Comparison of ENCODE assay signal across 11 cellular contexts in the genomic region with DNA sequence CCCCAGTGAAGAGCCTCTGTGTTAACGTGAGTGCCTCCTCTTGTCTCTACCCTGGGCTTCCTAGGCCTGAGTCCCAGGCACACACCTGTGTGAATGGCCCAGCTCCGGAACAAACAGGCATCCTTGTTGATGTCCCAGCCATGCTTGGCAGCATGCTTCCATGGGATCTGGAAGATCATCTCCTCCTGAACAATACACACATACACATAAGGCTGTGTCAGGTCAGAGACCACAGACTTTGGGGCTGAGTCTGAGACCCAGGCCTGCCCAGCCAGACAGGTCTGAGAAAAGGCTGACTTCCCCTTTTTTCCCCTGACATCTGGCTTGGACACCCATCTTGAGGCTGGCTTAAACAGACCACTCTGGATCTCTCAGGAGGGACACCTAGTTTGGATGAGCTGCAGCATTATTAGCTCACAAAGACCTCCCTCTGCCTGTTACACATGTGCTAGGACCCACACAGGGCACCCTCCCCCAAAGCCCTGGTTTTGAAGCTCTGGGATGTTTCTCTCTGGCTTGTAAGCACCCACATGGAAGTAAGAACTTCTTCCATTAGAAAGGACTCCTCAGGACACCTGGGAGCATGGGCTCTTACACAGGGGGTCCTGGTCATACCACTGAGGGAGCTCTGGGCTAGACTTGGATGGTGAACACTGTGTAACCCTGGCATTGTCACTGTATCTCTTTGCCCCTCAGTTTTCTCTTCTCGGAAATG. TPM values are rescaled to one million over a fixed set of nuclear protein-coding genes. Genes with fewer than 3 reads are reported as not detected.
DNase-seq lines count a peak whose midpoint lies in the region; ATAC-seq and TF ChIP-seq lines count a peak whose summit lies in the region.
"Had no signal": no experiment of that assay in that cellular context is flagged by ENCODE, and none has a peak within 500 bp of the region (broad histone marks: within the 10 kb centered on the region; RNA-seq: fewer than 3 reads in every experiment).

No MANE protein-coding gene starts in this region.

- H3K79me2 ChIP-seq in PC-9 (ENCODE audit: low read depth): peaks cover 25% of the 10 kb centered on the region

- H3F3A ChIP-seq in PC-9 (ENCODE audit: insufficient read depth, low read depth): peaks cover 6% of the 10 kb centered on the region; the same call in 1 of the 2 replicates

- POLR2A ChIA-PET in PC-9 (lab: Charles Lee; ENCODE audit: unreplicated experiment): no interaction called here

- peaks cover 65% of the 10 kb centered on the region for H3K4me1 Mint-ChIP-seq in central memory CD8-positive, alpha-beta T cell

- H3K4me3 Mint-ChIP-seq in central memory CD8-positive, alpha-beta T cell: peak overlapping the region; percentile 97

- CTCF ChIA-PET in PC-9 (lab: Charles Lee): no interaction called here

- H2AFZ ChIP-seq in PC-9: no peak overlapping the region

- H3K9me3 ChIP-seq in PC-9 (ENCODE audit: insufficient read depth, low read depth): no peaks in the 10 kb centered on the region

- no peaks in the 10 kb centered on the region for H3K9me2 ChIP-seq in PC-9 (ENCODE audit: insufficient read depth)

- H3K4me1 ChIP-seq in PC-9 (replicated peaks; ENCODE audit: insufficient read depth) (peaks cover 23% of the 10 kb centered on the region), rectal smooth muscle tissue (ENCODE audit: control insufficient read depth, insufficient read depth, low read length) (peaks cover 20% of the 10 kb centered on the region)

- H3K36me3 ChIP-seq in PC-9 (ENCODE audit: low read depth): no peaks in the 10 kb centered on the region; the same call in 1 of the 2 replicates
- H3K36me3 ChIP-seq in rectal smooth muscle tissue (ENCODE audit: control insufficient read depth, insufficient read depth, low read length): peaks cover 48% of the 10 kb centered on the region

- H3K27me3 Mint-ChIP-seq in central memory CD8-positive, alpha-beta T cell: no peaks in the 10 kb centered on the region

- H3K27ac ChIP-seq in PC-9: no peak overlapping the region
- H3K27ac ChIP-seq in rectal smooth muscle tissue (ENCODE audit: low read depth, low read length): no peak overlapping the region

- peak overlapping the region; percentile 96 for H3K27ac Mint-ChIP-seq in central memory CD8-positive, alpha-beta T cell (ENCODE audit: low read depth)
- H3K27ac Mint-ChIP-seq: mesothelial cell of epicardium had no signal

- H3K9me3 Mint-ChIP-seq in central memory CD8-positive, alpha-beta T cell: no peaks in the 10 kb centered on the region
- H3K9me3 Mint-ChIP-seq: mesothelial cell of epicardium had no signal

- peaks cover 82% of the 10 kb centered on the region for H3K36me3 Mint-ChIP-seq in central memory CD8-positive, alpha-beta T cell (ENCODE audit: insufficient read depth)

- DNase-seq in GM12865 (ENCODE audit: low read depth) (peak; percentile 48), PC-9 (no peak), NCI-H69 (lab: John Stamatoyannopoulos, UW) (no peak), hypothalamus (lab: John Stamatoyannopoulos, UW) (no peak), NCI-H2196 treated with DMSO at 0.1 percent for 48 hours (lab: John Stamatoyannopoulos, UW; ENCODE audit: unreplicated experiment) (no peak), cortex of kidney (lab: John Stamatoyannopoulos, UW) (no peak)
- DNase-seq in central memory CD8-positive, alpha-beta T cell (ENCODE audit: low spot score in 2 of 2): peak; percentile 9 to 23
- DNase-seq: cerebellar nuclear complex, SHP77 treated with DMSO at 0.1 percent for 48 hours had no signal

- H3K4me2 ChIP-seq in PC-9: peak overlapping the region; percentile 88

- intact Hi-C loops in PC-9 (cut with micrococcal nuclease; ENCODE audit: unreplicated experiment): no loop called here

- no peaks in the 10 kb centered on the region for H3K27me3 ChIP-seq in PC-9 (ENCODE audit: insufficient read depth, low read depth)
- no peaks in the 10 kb centered on the region for H3K27me3 ChIP-seq in rectal smooth muscle tissue (ENCODE audit: control insufficient read depth, insufficient read depth, low read length)

- no TSS peak for BruUV-seq in PC-9 (replicated peaks; lab: Mats Ljungman, UMichigan)

- H3K4me3 ChIP-seq in GM12865 (ENCODE audit: low read depth, low read length) (peak overlapping the region; percentile 73), PC-9 (no peak overlapping the region), rectal smooth muscle tissue (ENCODE audit: low read length) (peak overlapping the region; percentile 91)

- H3K9ac ChIP-seq in rectal smooth muscle tissue (ENCODE audit: low read length): no peak overlapping the region

- no peak for ATAC-seq in central memory CD8-positive, alpha-beta T cell (replicated peaks; ENCODE audit: extremely low read depth, poor library complexity, severe bottlenecking)

- peaks cover 5% of the 10 kb centered on the region for H4K20me1 ChIP-seq in PC-9 (ENCODE audit: insufficient read depth)

- TF ChIP-seq CTCF in GM12865 (IDR thresholded peaks at IDR 0.05; ENCODE audit: insufficient read depth, low read depth, low read length, missing control alignments) (no peak), PC-9 (conservative IDR thresholded peaks at IDR 0.05) (no peak)

RNA-seq across cellular contexts. Expression of a gene that starts 2.6 kb away (rescaled TPM):
- 27.1 and 38.9 TPM in 2 replicates for total RNA-seq in PC-9 (2021)

RNA-seq across cellular contexts. Expression of a gene that starts 55.3 kb away (rescaled TPM):
- total RNA-seq in PC-9 (2021): not detected in 2 replicates
- total RNA-seq: mesothelial cell of epicardium had no signal

Comparison
In these comparisons a context has a peak if more than half of its experiments do, and no peak if none do; other contexts are left out.
1. DNase-seq: peak in GM12865 (single experiment) and central memory CD8-positive, alpha-beta T cell (2 of 2); none in PC-9 (0 of 2), NCI-H69 (single experiment), hypothalamus (0 of 51), NCI-H2196 treated with DMSO at 0.1 percent for 48 hours (single experiment) and cortex of kidney (single experiment).